Comparison of ENCODE assay signal across 19 cellular contexts in genomic region chr1:4587721-4588120, GRCh38.
"Had no signal": no experiment of that assay in that cellular context is flagged by ENCODE, and none has a peak within 500 bp of the region (broad histone marks: within the 10 kb centered on the region; RNA-seq: fewer than 3 reads in every experiment).

No MANE protein-coding gene starts in this region.

- H3K4me3 ChIP-seq: dorsolateral prefrontal cortex, lower lobe of right lung, neural progenitor cell, psoas muscle, skin epidermis, spleen, thoracic aorta, transverse colon, vagina had no signal

- DNase-seq: dorsolateral prefrontal cortex; effector CD4-positive, alpha-beta T cell; hypothalamus; immature natural killer cell; left ventricle myocardium superior; lower lobe of right lung; psoas muscle; right cardiac atrium; spleen; stimulated activated CD4-positive, alpha-beta T cell treated with anti-CD3 and anti-CD28 coated beads, Interleukin-4, amount 100 ng/mL, for 4 hours; stimulated activated naive CD8-positive, alpha-beta T cell treated with anti-CD3 and anti-CD28 coated beads, Interleukin-15, Interleukin-2, amounts not matched to agents 100 U/mL and 50 U/mL, for 24 hours; transverse colon had no signal

- H3K4me2 ChIP-seq: neural progenitor cell had no signal

- ATAC-seq: left ventricle myocardium superior; lower lobe of right lung; natural killer cell treated with Interleukin-12 subunit alpha and Interleukin-12 subunit beta and Interleukin-15 and Interleukin-18, amount 100 ng/mL, for 72 hours; psoas muscle; right cardiac atrium; stimulated activated memory B cell treated with anti-CD40 and anti-IgM and Interleukin-4, amounts not matched to agents 10 μg/mL and 1 μg/mL and 100 μg/mL, for 72 hours; stimulated activated naive CD8-positive, alpha-beta T cell treated with anti-CD3 and anti-CD28 coated beads, Interleukin-15, Interleukin-2, amounts not matched to agents 100 U/mL and 50 U/mL, for 24 hours had no signal

- H3K27ac Mint-ChIP-seq: immature natural killer cell; natural killer cell treated with Interleukin-12 subunit alpha and Interleukin-12 subunit beta and Interleukin-15 and Interleukin-18, amount 100 ng/mL, for 72 hours; neural progenitor cell; stimulated activated memory B cell treated with anti-CD40 and anti-IgM and Interleukin-4, amounts not matched to agents 10 μg/mL and 1 μg/mL and 100 μg/mL, for 72 hours had no signal

- H3K4me1 ChIP-seq: lower lobe of right lung, neural progenitor cell, parathyroid adenoma, psoas muscle, transverse colon, vagina had no signal

- H3K9me3 Mint-ChIP-seq: immature natural killer cell; natural killer cell treated with Interleukin-12 subunit alpha and Interleukin-12 subunit beta and Interleukin-15 and Interleukin-18, amount 100 ng/mL, for 72 hours; stimulated activated memory B cell treated with anti-CD40 and anti-IgM and Interleukin-4, amounts not matched to agents 10 μg/mL and 1 μg/mL and 100 μg/mL, for 72 hours had no signal

- H2AFZ ChIP-seq: neural progenitor cell, parathyroid adenoma had no signal

- H3K36me3 Mint-ChIP-seq: immature natural killer cell; natural killer cell treated with Interleukin-12 subunit alpha and Interleukin-12 subunit beta and Interleukin-15 and Interleukin-18, amount 100 ng/mL, for 72 hours; neural progenitor cell; stimulated activated memory B cell treated with anti-CD40 and anti-IgM and Interleukin-4, amounts not matched to agents 10 μg/mL and 1 μg/mL and 100 μg/mL, for 72 hours had no signal

- H3K27ac ChIP-seq: dorsolateral prefrontal cortex, lower lobe of right lung, neural progenitor cell, parathyroid adenoma, psoas muscle, skin epidermis, spleen, thoracic aorta, transverse colon, vagina had no signal

- H3K27me3 ChIP-seq: vagina had no signal

- H3K79me2 ChIP-seq: parathyroid adenoma had no signal

- H3K4me1 Mint-ChIP-seq: immature natural killer cell; neural progenitor cell; stimulated activated memory B cell treated with anti-CD40 and anti-IgM and Interleukin-4, amounts not matched to agents 10 μg/mL and 1 μg/mL and 100 μg/mL, for 72 hours had no signal

- H3K4me3 Mint-ChIP-seq: immature natural killer cell; natural killer cell treated with Interleukin-12 subunit alpha and Interleukin-12 subunit beta and Interleukin-15 and Interleukin-18, amount 100 ng/mL, for 72 hours; neural progenitor cell; stimulated activated memory B cell treated with anti-CD40 and anti-IgM and Interleukin-4, amounts not matched to agents 10 μg/mL and 1 μg/mL and 100 μg/mL, for 72 hours had no signal

- H3K9me3 ChIP-seq: lower lobe of right lung, psoas muscle, spleen, thoracic aorta, transverse colon, vagina had no signal

- H3K36me3 ChIP-seq: lower lobe of right lung, neural progenitor cell, spleen, thoracic aorta, transverse colon, vagina had no signal
